2 cellular contexts compared by ENCODE assay signal in the genomic region with DNA sequence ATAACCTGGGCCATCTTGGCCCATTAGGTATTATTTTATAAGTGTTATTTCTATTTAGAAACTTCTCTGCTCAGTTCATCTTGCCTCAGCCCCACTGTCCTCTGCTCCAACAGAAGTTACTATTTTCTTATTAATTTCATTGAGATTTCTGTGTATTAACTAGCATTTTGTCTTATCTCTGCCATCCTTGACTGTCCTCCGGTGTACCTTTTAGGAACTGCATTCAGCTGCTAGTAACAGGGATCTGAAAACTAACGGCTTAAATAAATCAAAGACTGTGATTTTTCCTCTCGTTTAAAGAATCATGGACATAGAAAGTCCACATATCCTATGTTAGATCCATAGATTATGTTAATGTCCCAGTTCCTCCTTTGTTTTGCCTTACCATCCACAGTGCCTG.
TF ChIP-seq lines count a peak whose summit lies in the region.

No MANE protein-coding gene starts in this region.

TF ChIP-seq in H1, 55 proteins besides CTCF, POLR2A, EP300 and RAD21:
- TF ChIP-seq KDM1A (IDR thresholded peaks at IDR 0.05; ENCODE audit: borderline replicate concordance, low read length) (0 out of 2 replicates have a peak, but pooled peaks have one; percentile 40), HDAC6 (IDR thresholded peaks at IDR 0.05; ENCODE audit: low read depth, low read length) (no peak)
TF ChIP-seq in H1: peak in this region for 1.

TF ChIP-seq in neural cell, 6 proteins besides CTCF, POLR2A, EP300 and RAD21:
- TF ChIP-seq, protein P1, sequence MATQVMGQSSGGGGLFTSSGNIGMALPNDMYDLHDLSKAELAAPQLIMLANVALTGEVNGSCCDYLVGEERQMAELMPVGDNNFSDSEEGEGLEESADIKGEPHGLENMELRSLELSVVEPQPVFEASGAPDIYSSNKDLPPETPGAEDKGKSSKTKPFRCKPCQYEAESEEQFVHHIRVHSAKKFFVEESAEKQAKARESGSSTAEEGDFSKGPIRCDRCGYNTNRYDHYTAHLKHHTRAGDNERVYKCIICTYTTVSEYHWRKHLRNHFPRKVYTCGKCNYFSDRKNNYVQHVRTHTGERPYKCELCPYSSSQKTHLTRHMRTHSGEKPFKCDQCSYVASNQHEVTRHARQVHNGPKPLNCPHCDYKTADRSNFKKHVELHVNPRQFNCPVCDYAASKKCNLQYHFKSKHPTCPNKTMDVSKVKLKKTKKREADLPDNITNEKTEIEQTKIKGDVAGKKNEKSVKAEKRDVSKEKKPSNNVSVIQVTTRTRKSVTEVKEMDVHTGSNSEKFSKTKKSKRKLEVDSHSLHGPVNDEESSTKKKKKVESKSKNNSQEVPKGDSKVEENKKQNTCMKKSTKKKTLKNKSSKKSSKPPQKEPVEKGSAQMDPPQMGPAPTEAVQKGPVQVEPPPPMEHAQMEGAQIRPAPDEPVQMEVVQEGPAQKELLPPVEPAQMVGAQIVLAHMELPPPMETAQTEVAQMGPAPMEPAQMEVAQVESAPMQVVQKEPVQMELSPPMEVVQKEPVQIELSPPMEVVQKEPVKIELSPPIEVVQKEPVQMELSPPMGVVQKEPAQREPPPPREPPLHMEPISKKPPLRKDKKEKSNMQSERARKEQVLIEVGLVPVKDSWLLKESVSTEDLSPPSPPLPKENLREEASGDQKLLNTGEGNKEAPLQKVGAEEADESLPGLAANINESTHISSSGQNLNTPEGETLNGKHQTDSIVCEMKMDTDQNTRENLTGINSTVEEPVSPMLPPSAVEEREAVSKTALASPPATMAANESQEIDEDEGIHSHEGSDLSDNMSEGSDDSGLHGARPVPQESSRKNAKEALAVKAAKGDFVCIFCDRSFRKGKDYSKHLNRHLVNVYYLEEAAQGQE (IDR thresholded peaks at IDR 0.05; ENCODE audit: borderline replicate concordance), result no peak
- TF ChIP-seq SMC3 (conservative IDR thresholded peaks at IDR 0.05; ENCODE audit: poor library complexity), result peak; percentile 39
- no peak for TF ChIP-seq TAF1 (IDR thresholded peaks at IDR 0.05; ENCODE audit: low read depth)
- no peak for TF ChIP-seq EZH2 (IDR thresholded peaks at IDR 0.05; ENCODE audit: borderline replicate concordance, insufficient read depth, low read length, poor library complexity, severe bottlenecking)
- TF ChIP-seq MXI1 (conservative IDR thresholded peaks at IDR 0.05; ENCODE audit: poor library complexity, severe bottlenecking), result no peak
